13 cellular contexts compared by ENCODE assay signal in genomic region chr15:58484794-58485600, GRCh38. TPM values are rescaled to one million over a fixed set of nuclear protein-coding genes. Genes with fewer than 3 reads are reported as not detected.
DNase-seq lines count a peak whose midpoint lies in the region; ATAC-seq and TF ChIP-seq lines count a peak whose summit lies in the region.
"Had no signal": no experiment of that assay in that cellular context is flagged by ENCODE, and none has a peak within 500 bp of the region (broad histone marks: within the 10 kb centered on the region; RNA-seq: fewer than 3 reads in every experiment).

No MANE protein-coding gene starts in this region.

- intact Hi-C loops in activated CD8-positive, alpha-beta T cell treated with anti-CD3 and anti-CD28 coated beads for 36 hours (cut with micrococcal nuclease) = no loop called here
- intact Hi-C loops in natural killer cell (cut with micrococcal nuclease) = loop anchor here (1.0 kb wide), 1 partner anchor 12 kb away; no protein-coding TSS in a partner anchor

- no peaks in the 10 kb centered on the region for H3K36me3 Mint-ChIP-seq in activated CD8-positive, alpha-beta T cell treated with anti-CD3 and anti-CD28 coated beads for 36 hours (ENCODE audit: low read depth)
- H3K36me3 Mint-ChIP-seq in natural killer cell = no peaks in the 10 kb centered on the region

- no peaks in the 10 kb centered on the region for H3K27me3 Mint-ChIP-seq in activated CD8-positive, alpha-beta T cell treated with anti-CD3 and anti-CD28 coated beads for 36 hours
- no peaks in the 10 kb centered on the region for H3K27me3 Mint-ChIP-seq in natural killer cell (ENCODE audit: low read depth in 2 of 2)

- peak; percentile 82 for ATAC-seq in activated CD8-positive, alpha-beta T cell treated with anti-CD3 and anti-CD28 coated beads for 36 hours
- ATAC-seq in natural killer cell (peak; percentile 74 to 81 (median 74)), GM18520 (IDR thresholded peaks at IDR 0.05; ENCODE audit: unreplicated experiment) (no peak)
- ATAC-seq: sciatic nerve had no signal

- H3K4me1 Mint-ChIP-seq in activated CD8-positive, alpha-beta T cell treated with anti-CD3 and anti-CD28 coated beads for 36 hours (ENCODE audit: low read depth) = peaks cover 34% of the 10 kb centered on the region
- H3K4me1 Mint-ChIP-seq in natural killer cell = peaks cover 55 to 60% of the 10 kb centered on the region in 2 donors

- peak overlapping the region; percentile 4 for H3K4me3 Mint-ChIP-seq in activated CD8-positive, alpha-beta T cell treated with anti-CD3 and anti-CD28 coated beads for 36 hours
- H3K4me3 Mint-ChIP-seq in natural killer cell = peak overlapping the region; percentile 69

- no peak for TF ChIP-seq CTCF in activated CD8-positive, alpha-beta T cell treated with anti-CD3 and anti-CD28 coated beads for 36 hours (IDR thresholded peaks at IDR 0.05)
- TF ChIP-seq CTCF in natural killer cell (IDR thresholded peaks at IDR 0.05) = no peak

- no peaks in the 10 kb centered on the region for H3K9me3 Mint-ChIP-seq in activated CD8-positive, alpha-beta T cell treated with anti-CD3 and anti-CD28 coated beads for 36 hours
- no peaks in the 10 kb centered on the region for H3K9me3 Mint-ChIP-seq in natural killer cell

- CTCF ChIA-PET in activated CD8-positive, alpha-beta T cell treated with anti-CD3 and anti-CD28 coated beads for 36 hours (lab: Charles Lee) = interaction anchor here (1.0 kb wide), 1 partner anchor 22 kb away, joined by 3 read pairs; no protein-coding TSS in a partner anchor

- POLR2A ChIA-PET in activated CD8-positive, alpha-beta T cell treated with anti-CD3 and anti-CD28 coated beads for 36 hours (lab: Charles Lee) = interaction anchor here (0.7 to 2.4 kb wide), 3 partner anchors 8 to 231 kb away, joined by 3 to 10 read pairs (median 4); no protein-coding TSS in a partner anchor

- DNase-seq in NK-92 treated with Interleukin-12 subunit alpha and Interleukin-12 subunit beta, amount 100 ng/mL, for 24 hours (lab: John Stamatoyannopoulos, UW) = peak; percentile 35
- DNase-seq in NK-92 (lab: John Stamatoyannopoulos, UW; ENCODE audit: unreplicated experiment) (no peak), Kasumi-1 (lab: John Stamatoyannopoulos, UW) (peak; percentile 93 to 94), natural killer cell (peak; percentile 36), NCI-H748 treated with DMSO at 0.1 percent for 48 hours (lab: John Stamatoyannopoulos, UW) (no peak), SW 1271 (lab: John Stamatoyannopoulos, UW) (no peak)
- DNase-seq in activated CD8-positive, alpha-beta T cell treated with anti-CD3 and anti-CD28 coated beads for 36 hours = peak; percentile 72
- DNase-seq: hypothalamus, NCI-H1930, PC-9 had no signal

- H3K27ac Mint-ChIP-seq in activated CD8-positive, alpha-beta T cell treated with anti-CD3 and anti-CD28 coated beads for 36 hours = peak overlapping the region; percentile 92
- H3K27ac Mint-ChIP-seq in natural killer cell = peak overlapping the region; percentile 83 to 87

RNA-seq across cellular contexts. Expression of gene LIPC, which starts 53.2 kb away (rescaled TPM):
- total RNA-seq in activated CD8-positive, alpha-beta T cell treated with anti-CD3 and anti-CD28 coated beads for 36 hours = 1 to 10 TPM; 1.0 to 1.2 TPM
- 1 to 10 TPM; 5.3 to 7.1 (median 5.3) TPM for total RNA-seq in natural killer cell
- total RNA-seq: astrocyte, PC-9 had no signal

Comparison
In these comparisons a context has a peak if more than half of its experiments do, and no peak if none do; other contexts are left out.
1. DNase-seq: peak in NK-92 treated with Interleukin-12 subunit alpha and Interleukin-12 subunit beta, amount 100 ng/mL, for 24 hours (single experiment), Kasumi-1 (2 of 2), activated CD8-positive, alpha-beta T cell treated with anti-CD3 and anti-CD28 coated beads for 36 hours (single experiment) and natural killer cell (single experiment); none in NK-92 (single experiment), NCI-H748 treated with DMSO at 0.1 percent for 48 hours (single experiment) and SW 1271 (0 of 2).